1 cellular context compared by ENCODE assay signal in genomic region chr6:72649032-72649984, GRCh38.
TF ChIP-seq lines count a peak whose summit lies in the region.

No MANE protein-coding gene starts in this region.

TF ChIP-seq in GM23338, 12 proteins besides CTCF, POLR2A, EP300 and RAD21 (continued from another document):
- TF ChIP-seq ZNF462 (CRISPR knock-in tag; IDR thresholded peaks at IDR 0.05) (no peak), EZH2phosphoT487 (IDR thresholded peaks at IDR 0.05; ENCODE audit: unreplicated experiment) (no peak), POLR2AphosphoS5 (IDR thresholded peaks at IDR 0.05; ENCODE audit: low read depth) (no peak), ETS1 (IDR thresholded peaks at IDR 0.05) (no peak), EZH2 (IDR thresholded peaks at IDR 0.05; ENCODE audit: low read depth, unreplicated experiment) (no peak), REST (IDR thresholded peaks at IDR 0.05; ENCODE audit: unreplicated experiment) (no peak), JUNB (IDR thresholded peaks at IDR 0.05; ENCODE audit: unreplicated experiment) (no peak), STAT1 (IDR thresholded peaks at IDR 0.05; ENCODE audit: unreplicated experiment) (no peak)
